11 cellular contexts compared by ENCODE assay signal in genomic region chr2:191844706-191845105, GRCh38. TPM values are rescaled to one million over a fixed set of nuclear protein-coding genes. Genes with fewer than 3 reads are reported as not detected.
DNase-seq lines count a peak whose midpoint lies in the region; ATAC-seq and TF ChIP-seq lines count a peak whose summit lies in the region.
"Had no signal": no experiment of that assay in that cellular context is flagged by ENCODE, and none has a peak within 500 bp of the region (broad histone marks: within the 10 kb centered on the region; RNA-seq: fewer than 3 reads in every experiment).

No MANE protein-coding gene starts in this region.

- no peaks in the 10 kb centered on the region for H3K79me2 ChIP-seq in mesendoderm (ENCODE audit: control insufficient read depth, insufficient read depth, low read length)

- H3K18ac ChIP-seq in mesendoderm (ENCODE audit: low read length), result no peak overlapping the region

- H3K4me2 ChIP-seq in mesendoderm (ENCODE audit: low read length), result no peak overlapping the region

- H2BK120ac ChIP-seq in mesendoderm (ENCODE audit: low read depth, low read length), result no peak overlapping the region

- no peak overlapping the region for H3K4ac ChIP-seq in mesendoderm (ENCODE audit: low read depth, low read length)

- peaks cover 23% of the 10 kb centered on the region for H3K4me1 Mint-ChIP-seq in progenitor cell of endocrine pancreas (ENCODE audit: low read depth)

- no CpG with 5 or more reads among the region's 1 CpG for WGBS in mesendoderm (ENCODE audit: extremely low coverage, insufficient coverage, low lambda C conversion rate)
- 17 to 29% methylated on average over 1 of the region's 1 CpG for WGBS in testis, 2 donors

- H3K4me1 ChIP-seq in RWPE2 (ENCODE audit: insufficient read depth, poor library complexity, severe bottlenecking) (peaks cover 34% of the 10 kb centered on the region), endocrine pancreas (ENCODE audit: control insufficient read depth, insufficient read depth, low read length) (no peaks in the 10 kb centered on the region), mesendoderm (ENCODE audit: control insufficient read depth, low read depth, low read length) (no peaks in the 10 kb centered on the region), testis (peaks cover 14% of the 10 kb centered on the region)

- H2BK15ac ChIP-seq in mesendoderm (replicated peaks; ENCODE audit: low read depth), result no peak overlapping the region

- H3K27ac ChIP-seq in RWPE2 (ENCODE audit: poor library complexity, severe bottlenecking) (peak overlapping the region; percentile 87), mesendoderm (ENCODE audit: low read depth, low read length) (no peak overlapping the region), testis (peak overlapping the region in 1 of 2 donors; percentile 31), caudate nucleus (ENCODE audit: low read depth, low read length) (no peak overlapping the region)

- H3K56ac ChIP-seq in mesendoderm (ENCODE audit: low read length), result no peak overlapping the region

- no peak for TF ChIP-seq POLR2A in testis (IDR thresholded peaks at IDR 0.05)

- no peak overlapping the region for H2AK5ac ChIP-seq in mesendoderm (ENCODE audit: low read length)

- H3K36me3 Mint-ChIP-seq in progenitor cell of endocrine pancreas (ENCODE audit: insufficient read depth), result no peaks in the 10 kb centered on the region
- H3K36me3 Mint-ChIP-seq: memory B cell had no signal

- no peaks in the 10 kb centered on the region for H3K27me3 Mint-ChIP-seq in progenitor cell of endocrine pancreas

- H3K9me3 ChIP-seq in RWPE2 (ENCODE audit: severe bottlenecking), result no peaks in the 10 kb centered on the region
- no peaks in the 10 kb centered on the region for H3K9me3 ChIP-seq in endocrine pancreas (ENCODE audit: control insufficient read depth, low read length)
- no peaks in the 10 kb centered on the region for H3K9me3 ChIP-seq in testis

- H3K27ac Mint-ChIP-seq in progenitor cell of endocrine pancreas, result no peak overlapping the region
- H3K27ac Mint-ChIP-seq: memory B cell had no signal

- ATAC-seq in RWPE2 (ENCODE audit: low read depth) (0 out of 3 replicates have a peak, but pooled peaks have one; percentile 11), GM18858 (IDR thresholded peaks at IDR 0.05; ENCODE audit: unreplicated experiment) (no peak)

- no peaks in the 10 kb centered on the region for H3K79me1 ChIP-seq in mesendoderm (ENCODE audit: low read length)

- peak overlapping the region; percentile 15 for H4K8ac ChIP-seq in mesendoderm (ENCODE audit: low read depth, low read length)

- DNase-seq in RWPE2 (ENCODE audit: low spot score), result no peak
- DNase-seq in mesendoderm, result no peak
- no peak for DNase-seq in testis
- DNase-seq in NCI-H446 treated with DMSO at 0.1 percent for 48 hours (lab: John Stamatoyannopoulos, UW), result no peak
- DNase-seq in progenitor cell of endocrine pancreas (ENCODE audit: low spot score, unreplicated experiment), result no peak
- no peak for DNase-seq in caudate nucleus (lab: John Stamatoyannopoulos, UW)
- DNase-seq: Calu3, T1000 had no signal

- H3K4me3 ChIP-seq in RWPE2 (ENCODE audit: severe bottlenecking), result peak overlapping the region; percentile 44
- peak overlapping the region; percentile 6 for H3K4me3 ChIP-seq in endocrine pancreas (ENCODE audit: control insufficient read depth, insufficient read depth, low read length)
- H3K4me3 ChIP-seq in mesendoderm (ENCODE audit: low read length), result no peak overlapping the region
- H3K4me3 ChIP-seq in testis, result peak overlapping the region; percentile 6 to 47

- H3K36me3 ChIP-seq in RWPE2 (ENCODE audit: low read depth) (peaks cover 48% of the 10 kb centered on the region), endocrine pancreas (ENCODE audit: control insufficient read depth, insufficient read depth, low read length) (no peaks in the 10 kb centered on the region), mesendoderm (ENCODE audit: control insufficient read depth, insufficient read depth, low read length) (no peaks in the 10 kb centered on the region), testis (ENCODE audit: low read depth, missing control alignments) (no peaks in the 10 kb centered on the region)

- no peaks in the 10 kb centered on the region for H3K9me3 Mint-ChIP-seq in progenitor cell of endocrine pancreas (ENCODE audit: low read depth)
- H3K9me3 Mint-ChIP-seq: memory B cell had no signal

- H2BK5ac ChIP-seq in mesendoderm (ENCODE audit: low read length), result no peak overlapping the region

- H3K27me3 ChIP-seq in RWPE2 (ENCODE audit: insufficient read depth, poor library complexity, severe bottlenecking) (no peaks in the 10 kb centered on the region), endocrine pancreas (ENCODE audit: control insufficient read depth, insufficient read depth, low read length) (no peaks in the 10 kb centered on the region), mesendoderm (ENCODE audit: insufficient read depth, low read length, poor library complexity) (no peaks in the 10 kb centered on the region), testis (no peaks in the 10 kb centered on the region)

- H4K5ac ChIP-seq in mesendoderm (ENCODE audit: low read length), result no peak overlapping the region

- H3K23ac ChIP-seq in mesendoderm (ENCODE audit: low read length), result no peak overlapping the region

- intact Hi-C loops in testis (cut with DNase I; ENCODE audit: low total_unique reads), result no loop called here

- no peak overlapping the region for H3K9ac ChIP-seq in endocrine pancreas (ENCODE audit: control insufficient read depth, insufficient read depth, low read length)
- H3K9ac ChIP-seq in mesendoderm (ENCODE audit: low read length), result no peak overlapping the region

- H3K4me3 Mint-ChIP-seq in progenitor cell of endocrine pancreas (ENCODE audit: low read depth), result no peak overlapping the region
- H3K4me3 Mint-ChIP-seq: memory B cell had no signal

- TF ChIP-seq CTCF in RWPE2 (IDR thresholded peaks at IDR 0.05; ENCODE audit: poor library complexity, severe bottlenecking) (no peak), testis (IDR thresholded peaks at IDR 0.05) (no peak), progenitor cell of endocrine pancreas (IDR thresholded peaks at IDR 0.05; ENCODE audit: unreplicated experiment) (no peak)

RNA-seq across cellular contexts. Expression of gene CAVIN2, which starts 2.2 kb away (rescaled TPM):
- polyA plus RNA-seq in mesendoderm (2013, experiment 1 of 2), result 0.08 TPM
- polyA plus RNA-seq in mesendoderm (2013, experiment 2 of 2), result 0.10 TPM
- total RNA-seq in testis (1 to 10 TPM; 4.1 to 5.1 TPM), progenitor cell of endocrine pancreas (0.11 and 0.17 TPM in 2 replicates)
- 3.3 TPM for polyA plus RNA-seq in testis (ENCODE audit: insufficient read depth, low read depth, low replicate concordance)
- total RNA-seq: Calu3 had no signal
